26 cellular contexts compared by ENCODE assay signal in genomic region chr2:63432373-63432772, GRCh38.
DNase-seq lines count a peak whose midpoint lies in the region; ATAC-seq, FAIRE-seq and TF ChIP-seq lines count a peak whose summit lies in the region.
"Had no signal": no experiment of that assay in that cellular context is flagged by ENCODE, and none has a peak within 500 bp of the region (broad histone marks: within the 10 kb centered on the region; RNA-seq: fewer than 3 reads in every experiment).

No MANE protein-coding gene starts in this region.

- no peak for FAIRE-seq in endothelial cell of umbilical vein (lab: Jason Lieb, UNC)

- H3K36me3 ChIP-seq in endothelial cell of umbilical vein (ENCODE audit: control insufficient read depth in 2 of 2, extremely low read depth in 1 of 2, insufficient read depth in 2 of 2, low read length in 2 of 2) (no peaks in the 10 kb centered on the region), mucosa of descending colon (ENCODE audit: low read depth) (no peaks in the 10 kb centered on the region)
- H3K36me3 ChIP-seq: uterus had no signal

- DNase-seq in H4 (ENCODE audit: low spot score) (peak; percentile 8), RKO (ENCODE audit: low spot score) (peak; percentile 52), endothelial cell of umbilical vein (ENCODE audit: low read depth, low spot score) (peak; percentile 73), lung microvascular endothelial cell (ENCODE audit: low read depth in 2 of 2) (peak; percentile 40 to 71), midbrain (lab: John Stamatoyannopoulos, UW) (no peak), mucosa of descending colon (no peak), NCI-H2107 (lab: John Stamatoyannopoulos, UW) (no peak)
- DNase-seq: activated CD4-positive, CD25-positive, alpha-beta regulatory T cell treated with anti-CD3 and anti-CD28 coated beads, Interleukin-2, amount 50 U/mL, for 72 hours; activated CD8-positive, alpha-beta T cell treated with anti-CD3 and anti-CD28 coated beads, Interleukin-2, amount 10 ng/mL, durations not matched to agents 7 days and 5 days; activated effector memory CD4-positive, alpha-beta T cell treated with anti-CD3 and anti-CD28 coated beads, Interleukin-2, amount 50 U/mL, for 16 hours; activated naive CD8-positive, alpha-beta T cell treated with anti-CD3 and anti-CD28 coated beads, Interleukin-2, amount 10 ng/mL, durations not matched to agents 7 days and 5 days; body of pancreas; DMS79; hypothalamus; immature natural killer cell; mesendoderm; naive B cell; NCI-H1105 treated with DMSO at 0.1 percent for 48 hours; NCI-H1930; NCI-H526 treated with DMSO at 0.1 percent for 48 hours; RPMI8226; T-cell; uterus had no signal

- TF ChIP-seq CTCF in endothelial cell of umbilical vein (IDR thresholded peaks at IDR 0.05; ENCODE audit: extremely low read depth in 1 of 2, insufficient read depth in 1 of 2, low read depth in 1 of 2, low read length in 2 of 2) (no peak), mucosa of descending colon (IDR thresholded peaks at IDR 0.05) (no peak)

- H3K9me3 ChIP-seq in endothelial cell of umbilical vein (replicated peaks; ENCODE audit: control insufficient read depth, insufficient read depth, low read length) (no peaks in the 10 kb centered on the region), mucosa of descending colon (no peaks in the 10 kb centered on the region)
- H3K9me3 ChIP-seq: body of pancreas, uterus had no signal

- no peak overlapping the region for H2AFZ ChIP-seq in endothelial cell of umbilical vein (ENCODE audit: low read depth, low read length)

- H3K4me3 ChIP-seq in endothelial cell of umbilical vein (replicated peaks in 1 of 3; ENCODE audit: insufficient read depth in 1 of 3, low read depth in 1 of 3, low read length in 3 of 3) = no peak overlapping the region
- H3K4me3 ChIP-seq in mucosa of descending colon = no peak overlapping the region
- H3K4me3 ChIP-seq: body of pancreas, gastroesophageal sphincter, skin epidermis, uterus had no signal

- H3K79me2 ChIP-seq in endothelial cell of umbilical vein (ENCODE audit: control insufficient read depth, insufficient read depth, low read length) = no peaks in the 10 kb centered on the region

- no peak overlapping the region for H3K27ac ChIP-seq in endothelial cell of umbilical vein (ENCODE audit: insufficient read depth, low read depth, low read length)
- H3K27ac ChIP-seq: body of pancreas, gastroesophageal sphincter, skin epidermis, uterus had no signal

- no peak for TF ChIP-seq POLR2A in endothelial cell of umbilical vein (IDR thresholded peaks at IDR 0.05; ENCODE audit: low read depth, low read length)

- CTCF ChIA-PET in endothelial cell of umbilical vein (lab: Charles Lee) = interaction anchor here (1.0 to 4.0 kb wide), 2 partner anchors 9 to 34 kb away, joined by 3 to 27 read pairs; no protein-coding TSS in a partner anchor

- no peak overlapping the region for H3K9ac ChIP-seq in endothelial cell of umbilical vein (replicated peaks; ENCODE audit: extremely low read depth, insufficient read depth, low read length)

- intact Hi-C loops in endothelial cell of umbilical vein (cut with micrococcal nuclease) = no loop called here
- intact Hi-C loops in mucosa of descending colon (cut with DNase I, micrococcal nuclease) = no loop called here

- BruUV-seq in endothelial cell of umbilical vein (replicated peaks; lab: Mats Ljungman, UMichigan) = no TSS peak

- no peak for ATAC-seq in mucosa of descending colon
- ATAC-seq in HG02623 (IDR thresholded peaks at IDR 0.05; ENCODE audit: unreplicated experiment) = no peak
- ATAC-seq: activated CD8-positive, alpha-beta T cell treated with anti-CD3 and anti-CD28 coated beads, Interleukin-2, amount 10 ng/mL, durations not matched to agents 7 days and 5 days; body of pancreas; gastroesophageal sphincter; T-cell had no signal

- dilution Hi-C loops in endothelial cell of umbilical vein (cut with MboI; ENCODE audit: extremely low pct_ligation_motif_present, low sequenced_read_pairs) = no loop called here

- POLR2A ChIA-PET in endothelial cell of umbilical vein (lab: Charles Lee) = no interaction called here

- no peaks in the 10 kb centered on the region for H4K20me1 ChIP-seq in endothelial cell of umbilical vein (replicated peaks; ENCODE audit: control insufficient read depth, extremely low read depth, insufficient read depth, low read length)

- no peak overlapping the region for H3K4me2 ChIP-seq in endothelial cell of umbilical vein (ENCODE audit: insufficient read depth, low read length)

- H3K4me1 ChIP-seq in endothelial cell of umbilical vein (ENCODE audit: control insufficient read depth, extremely low read depth, insufficient read depth, low read length) (peaks cover 11% of the 10 kb centered on the region), mucosa of descending colon (ENCODE audit: low read depth) (no peaks in the 10 kb centered on the region)
- H3K4me1 ChIP-seq: gastroesophageal sphincter, uterus had no signal

- peaks cover 2% of the 10 kb centered on the region for H3K9me1 ChIP-seq in endothelial cell of umbilical vein (replicated peaks; ENCODE audit: control insufficient read depth, extremely low read depth, insufficient read depth, low read length)

- H3K27me3 ChIP-seq in endothelial cell of umbilical vein (ENCODE audit: control insufficient read depth in 2 of 2, insufficient read depth in 2 of 2, low read length in 2 of 2) = no peaks in the 10 kb centered on the region
- H3K27me3 ChIP-seq: body of pancreas, gastroesophageal sphincter, uterus had no signal

TF ChIP-seq in endothelial cell of umbilical vein, 7 proteins besides CTCF, POLR2A, EP300 and RAD21:
- TF ChIP-seq FOS (IDR thresholded peaks at IDR 0.05; ENCODE audit: borderline replicate concordance, insufficient read depth, low read length) = peak; percentile 49
- TF ChIP-seq EZH2 (IDR thresholded peaks at IDR 0.05; ENCODE audit: borderline replicate concordance, low read depth, low read length, severe bottlenecking) = no peak

Comparison
In these comparisons a context has a peak if more than half of its experiments do, and no peak if none do; other contexts are left out.
1. DNase-seq: peak in H4 (single experiment), RKO (single experiment), endothelial cell of umbilical vein (single experiment) and lung microvascular endothelial cell (2 of 2); none in midbrain (single experiment), mucosa of descending colon (0 of 3) and NCI-H2107 (single experiment).